ENCODE assay signal across 16 cellular contexts in the genomic region with DNA sequence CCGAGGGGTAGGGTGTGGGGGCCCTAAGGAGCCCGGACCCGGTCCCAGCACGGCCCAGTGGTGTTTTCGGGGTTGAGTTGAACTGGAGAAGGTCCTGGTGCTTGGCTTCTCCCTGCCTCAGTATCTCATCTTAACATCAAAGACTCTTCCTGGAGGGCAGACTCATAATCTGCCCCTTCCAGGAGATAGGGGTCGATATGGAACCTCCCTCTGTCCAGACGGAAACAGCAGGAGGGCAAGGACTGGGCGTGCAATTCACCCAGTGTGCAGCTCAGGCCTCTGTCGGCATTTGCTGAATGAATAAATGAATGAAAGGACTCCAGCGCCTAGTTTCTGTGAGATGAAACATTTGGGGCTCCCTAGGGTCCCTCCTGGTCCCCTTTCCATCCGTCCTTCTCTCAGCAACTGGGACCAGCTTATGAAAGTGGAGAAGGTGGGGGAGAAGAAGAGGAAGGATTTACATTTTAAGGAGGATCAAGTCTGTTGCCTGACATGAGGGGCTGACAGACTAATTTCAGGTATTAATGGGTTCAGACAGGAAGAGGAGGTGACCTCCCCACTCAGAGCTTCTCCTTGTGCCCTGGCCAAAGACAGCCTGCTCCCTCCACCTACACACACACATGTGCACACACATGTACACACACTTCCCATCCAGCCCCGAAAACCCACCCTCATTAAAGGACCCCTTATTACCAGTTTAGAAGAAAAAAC. TPM values are rescaled to one million over a fixed set of nuclear protein-coding genes. Genes with fewer than 3 reads are reported as not detected.
A peak's percentile ranks its signal among the peaks of the same experiment; 100 is the strongest.
DNase-seq lines count a peak whose midpoint lies in the region; ATAC-seq and TF ChIP-seq lines count a peak whose summit lies in the region.
"Had no signal": no experiment of that assay in that cellular context is flagged by ENCODE, and none has a peak within 500 bp of the region (broad histone marks: within the 10 kb centered on the region; RNA-seq: fewer than 3 reads in every experiment).

No MANE protein-coding gene starts in this region.

- no peak overlapping the region for H3K27ac Mint-ChIP-seq in T-helper 1 cell treated with Interleukin-12 subunit alpha and Interleukin-12 subunit beta and Interleukin-4 antibody, amounts not matched to agents 30 μg/mL and 1 μg/mL, for 36 hours
- H3K27ac Mint-ChIP-seq in effector memory CD8-positive, alpha-beta T cell: no peak overlapping the region
- H3K27ac Mint-ChIP-seq in nephron progenitor cell: no peak overlapping the region

- peaks cover 19% of the 10 kb centered on the region for H3K4me1 Mint-ChIP-seq in T-helper 1 cell treated with Interleukin-12 subunit alpha and Interleukin-12 subunit beta and Interleukin-4 antibody, amounts not matched to agents 30 μg/mL and 1 μg/mL, for 36 hours (ENCODE audit: low read depth)
- peaks cover 6 to 16% of the 10 kb centered on the region in 2 donors for H3K4me1 Mint-ChIP-seq in effector memory CD8-positive, alpha-beta T cell (ENCODE audit: low read depth in 2 of 2)
- H3K4me1 Mint-ChIP-seq in nephron progenitor cell: peaks cover 38% of the 10 kb centered on the region

- H3K36me3 ChIP-seq in H7 (replicated peaks; ENCODE audit: control insufficient read depth, insufficient read depth, low read length): no peaks in the 10 kb centered on the region
- H3K36me3 ChIP-seq: right lobe of liver had no signal

- peaks cover 56% of the 10 kb centered on the region for H3K27me3 Mint-ChIP-seq in T-helper 1 cell treated with Interleukin-12 subunit alpha and Interleukin-12 subunit beta and Interleukin-4 antibody, amounts not matched to agents 30 μg/mL and 1 μg/mL, for 36 hours (ENCODE audit: low read depth)
- peaks cover 46 to 52% of the 10 kb centered on the region in 2 donors for H3K27me3 Mint-ChIP-seq in effector memory CD8-positive, alpha-beta T cell
- peaks cover 88% of the 10 kb centered on the region for H3K27me3 Mint-ChIP-seq in nephron progenitor cell (ENCODE audit: low read depth, poor library complexity)

- DNase-seq in T-helper 1 cell: no peak
- DNase-seq in H7: peak; percentile 55
- DNase-seq in effector memory CD8-positive, alpha-beta T cell: no peak
- DNase-seq in nephron progenitor cell: no peak
- no peak for DNase-seq in NCI-H446 (lab: John Stamatoyannopoulos, UW)
- DNase-seq in foreskin fibroblast: no peak
- DNase-seq: 8988T, amniotic stem cell, left ventricle myocardium superior, NCI-H1417 treated with DMSO at 0.1 percent for 48 hours, NCI-H2227 treated with DMSO at 0.1 percent for 48 hours, right lobe of liver had no signal

- peak overlapping the region; percentile 10 for H3K4me3 Mint-ChIP-seq in T-helper 1 cell treated with Interleukin-12 subunit alpha and Interleukin-12 subunit beta and Interleukin-4 antibody, amounts not matched to agents 30 μg/mL and 1 μg/mL, for 36 hours
- H3K4me3 Mint-ChIP-seq in effector memory CD8-positive, alpha-beta T cell: peak overlapping the region; percentile 50 to 59
- H3K4me3 Mint-ChIP-seq in nephron progenitor cell: peak overlapping the region; percentile 63

- TF ChIP-seq CTCF in nephron progenitor cell (IDR thresholded peaks at IDR 0.05): no peak
- no peak for TF ChIP-seq CTCF in foreskin fibroblast (IDR thresholded peaks at IDR 0.05; ENCODE audit: low read depth, low read length)

- H3K27me3 ChIP-seq in H7 (ENCODE audit: control insufficient read depth, insufficient read depth, low read length): peaks cover 72% of the 10 kb centered on the region

- H3K4me3 ChIP-seq in H7 (ENCODE audit: insufficient read depth, low read depth, low read length) (peak overlapping the region; percentile 54), foreskin fibroblast (ENCODE audit: low read depth in 1 of 2, low read length in 2 of 2) (no peak overlapping the region)

- no peaks in the 10 kb centered on the region for H3K36me3 Mint-ChIP-seq in T-helper 1 cell treated with Interleukin-12 subunit alpha and Interleukin-12 subunit beta and Interleukin-4 antibody, amounts not matched to agents 30 μg/mL and 1 μg/mL, for 36 hours (ENCODE audit: low read depth)
- peaks cover 32% of the 10 kb centered on the region for H3K36me3 Mint-ChIP-seq in effector memory CD8-positive, alpha-beta T cell (ENCODE audit: insufficient read depth)
- no peaks in the 10 kb centered on the region for H3K36me3 Mint-ChIP-seq in nephron progenitor cell (ENCODE audit: low read depth)

- H3K9me3 Mint-ChIP-seq in T-helper 1 cell treated with Interleukin-12 subunit alpha and Interleukin-12 subunit beta and Interleukin-4 antibody, amounts not matched to agents 30 μg/mL and 1 μg/mL, for 36 hours: no peaks in the 10 kb centered on the region
- H3K9me3 Mint-ChIP-seq in effector memory CD8-positive, alpha-beta T cell: no peaks in the 10 kb centered on the region
- no peaks in the 10 kb centered on the region for H3K9me3 Mint-ChIP-seq in nephron progenitor cell

- ATAC-seq in effector memory CD8-positive, alpha-beta T cell (replicated peaks): no peak
- ATAC-seq in HG02763 (IDR thresholded peaks at IDR 0.05; ENCODE audit: unreplicated experiment): no peak
- ATAC-seq: left ventricle myocardium superior had no signal

RNA-seq across cellular contexts. Expression of a gene that starts 1.1 kb away (rescaled TPM):
- 3.2 TPM in 2 replicates for total RNA-seq in H7 (2014; rRNA removed; shearing (Covaris generic))
- total RNA-seq: right lobe of liver, SK-MEL-5, ureter had no signal

RNA-seq across cellular contexts. Expression of a gene that starts 10.7 kb away (rescaled TPM):
- 1.1 and 1.2 TPM in 2 replicates for total RNA-seq in H7 (2014; rRNA removed; shearing (Covaris generic))

RNA-seq across cellular contexts. Expression of a gene that starts 31.0 kb away (rescaled TPM):
- 56.7 and 66.3 TPM in 2 replicates for total RNA-seq in H7 (2014; rRNA removed; shearing (Covaris generic))

RNA-seq across cellular contexts. Expression of a gene that starts 53.3 kb away (rescaled TPM):
- total RNA-seq in H7 (2014; rRNA removed; shearing (Covaris generic)): 8.1 and 11.0 TPM in 2 replicates

Comparison
In these comparisons a context has a peak if more than half of its experiments do, and no peak if none do; other contexts are left out.
1. H3K4me3 Mint-ChIP-seq: peak in every context shown above with its lines; median percentile 63 in nephron progenitor cell; 54 in effector memory CD8-positive, alpha-beta T cell; 10 in T-helper 1 cell treated with Interleukin-12 subunit alpha and Interleukin-12 subunit beta and Interleukin-4 antibody, amounts not matched to agents 30 μg/mL and 1 μg/mL, for 36 hours.